27 cellular contexts compared by ENCODE assay signal in genomic region chr1:229448845-229449244, GRCh38. TPM values are rescaled to one million over a fixed set of nuclear protein-coding genes. Genes with fewer than 3 reads are reported as not detected.
DNase-seq lines count a peak whose midpoint lies in the region; ATAC-seq, FAIRE-seq and TF ChIP-seq lines count a peak whose summit lies in the region.
"Had no signal": no experiment of that assay in that cellular context is flagged by ENCODE, and none has a peak within 500 bp of the region (broad histone marks: within the 10 kb centered on the region; RNA-seq: fewer than 3 reads in every experiment).

No MANE protein-coding gene starts in this region.

- H3K27me3 ChIP-seq in GM12878 (replicated peaks in 1 of 2; ENCODE audit: control insufficient read depth in 2 of 2, insufficient read depth in 2 of 2, low read length in 1 of 2) = no peaks in the 10 kb centered on the region
- H3K27me3 ChIP-seq: SJSA1 had no signal

- SMC1A ChIA-PET in GM12878 (lab: Charles Lee; ENCODE audit: uncharacterized antibody, unreplicated experiment) = no interaction called here

- H3K9me3 Mint-ChIP-seq in stimulated activated memory B cell treated with anti-CD40 and anti-IgM and Interleukin-4, amounts not matched to agents 10 μg/mL and 1 μg/mL and 100 μg/mL, for 72 hours = no peaks in the 10 kb centered on the region
- H3K9me3 Mint-ChIP-seq: CD4-positive, alpha-beta memory T cell had no signal

- no peaks in the 10 kb centered on the region for H3K9me3 ChIP-seq in GM12878 (replicated peaks; ENCODE audit: control insufficient read depth, insufficient read depth, low read length)
- H3K9me3 ChIP-seq: SJSA1 had no signal

- H3K36me3 Mint-ChIP-seq in stimulated activated memory B cell treated with anti-CD40 and anti-IgM and Interleukin-4, amounts not matched to agents 10 μg/mL and 1 μg/mL and 100 μg/mL, for 72 hours = peaks cover 25% of the 10 kb centered on the region

- no peak for TF ChIP-seq RAD21 in GM12878 (IDR thresholded peaks at IDR 0.05; ENCODE audit: insufficient read depth, low read depth, low read length)

- H3K36me3 ChIP-seq in GM12878 (ENCODE audit: control insufficient read depth in 2 of 2, insufficient read depth in 2 of 2, low read length in 1 of 2) = peaks cover 0 to 7% of the 10 kb centered on the region in 2 experiments; a peak in 3 of 4 replicates

- no peak overlapping the region for H3K4me3 Mint-ChIP-seq in stimulated activated memory B cell treated with anti-CD40 and anti-IgM and Interleukin-4, amounts not matched to agents 10 μg/mL and 1 μg/mL and 100 μg/mL, for 72 hours
- H3K4me3 Mint-ChIP-seq: CD4-positive, alpha-beta memory T cell had no signal

- CTCF ChIA-PET in GM12878 (lab: Yijun Ruan, JAX) = interaction anchor here (0.6 to 1.7 kb wide), 4 partner anchors 32 to 110 kb away, joined by 3 to 6 read pairs (median 4); partner anchors contain the start of gene ABCB10

- no peak overlapping the region for H3K27ac ChIP-seq in GM12878 (ENCODE audit: control insufficient read depth, insufficient read depth)
- H3K27ac ChIP-seq: SJSA1 had no signal

- no peak for DNase-seq in left cardiac atrium
- DNase-seq in Right ventricle myocardium superior = no peak
- DNase-seq in GM12892 (ENCODE audit: insufficient read length) = no peak
- DNase-seq in GM12878 (ENCODE audit: low read depth, low spot score) = no peak
- DNase-seq in GM03348 (ENCODE audit: low spot score) = no peak
- DNase-seq: C1 segment of cervical spinal cord; CD4-positive, alpha-beta memory T cell; DMS 273 treated with DMSO at 0.1 percent for 48 hours; DMS79; EL; GDM1; Kasumi-1; NCI-H1092 treated with DMSO at 0.1 percent for 48 hours; NCI-H1436 treated with DMSO at 0.1 percent for 48 hours; NCI-H187 treated with DMSO at 0.1 percent for 48 hours; NCI-H524 treated with DMSO at 0.1 percent for 48 hours; NCI-H774; PC-3 had no signal

- no peak for TF ChIP-seq POLR2A in GM12892 (IDR thresholded peaks at IDR 0.05; ENCODE audit: low read depth, low read length)
- no peak for TF ChIP-seq POLR2A in GM12878 (IDR thresholded peaks at IDR 0.05; ENCODE audit: low read depth, low read length)

- in situ Hi-C loops in GM12878 (cut with MboI) = no loop called here

- H3K79me2 ChIP-seq in GM12878 (ENCODE audit: control insufficient read depth, insufficient read depth, low read length) = no peaks in the 10 kb centered on the region

- no peaks in the 10 kb centered on the region for H3K27me3 Mint-ChIP-seq in stimulated activated memory B cell treated with anti-CD40 and anti-IgM and Interleukin-4, amounts not matched to agents 10 μg/mL and 1 μg/mL and 100 μg/mL, for 72 hours
- H3K27me3 Mint-ChIP-seq: CD4-positive, alpha-beta memory T cell had no signal

- no peak overlapping the region for H3K9ac ChIP-seq in GM12878 (ENCODE audit: control insufficient read depth, insufficient read depth, low read length)

- BruUV-seq in GM12878 (replicated peaks; lab: Mats Ljungman, UMichigan) = no TSS peak

- no peaks in the 10 kb centered on the region for H3K4me1 ChIP-seq in GM12878 (ENCODE audit: control insufficient read depth, insufficient read depth, low read length)

- TF ChIP-seq EP300 in GM12878 (IDR thresholded peaks at IDR 0.05; ENCODE audit: borderline replicate concordance in 1 of 2, control insufficient read depth in 1 of 2, low read depth in 2 of 2, low read length in 2 of 2) = no peak

- WGBS in GM12878 (ENCODE audit: insufficient coverage, insufficient replicate concordance, low lambda C conversion rate, missing lambda C conversion rate) = 82% methylated on average over 2 of the region's 2 CpGs

- H3K4me1 Mint-ChIP-seq in stimulated activated memory B cell treated with anti-CD40 and anti-IgM and Interleukin-4, amounts not matched to agents 10 μg/mL and 1 μg/mL and 100 μg/mL, for 72 hours = no peaks in the 10 kb centered on the region
- H3K4me1 Mint-ChIP-seq: CD4-positive, alpha-beta memory T cell had no signal

- POLR2A ChIA-PET in GM12878 (lab: Charles Lee) = no interaction called here

- FAIRE-seq in GM12892 (lab: Jason Lieb, UNC) (peak; percentile 69), GM12878 (lab: Jason Lieb, UNC) (no peak)
- FAIRE-seq: GM19239, H54, HepG2 had no signal

- no peak for TF ChIP-seq CTCF in GM12878 (IDR thresholded peaks at IDR 0.05 in 2 of 3, conservative IDR thresholded peaks at IDR 0.05 in 1 of 3; ENCODE audit: control insufficient read depth in 2 of 3, extremely low read depth in 1 of 3, insufficient read depth in 1 of 3, low read depth in 3 of 3, low read length in 3 of 3)

- H3K4me3 ChIP-seq in GM12878 = no peak overlapping the region
- H3K4me3 ChIP-seq: SJSA1 had no signal

- ATAC-seq in left cardiac atrium = peak; percentile 54 to 76
- no peak for ATAC-seq in Right ventricle myocardium superior (ENCODE audit: poor library complexity)
- peak; percentile 45 for ATAC-seq in GM12878
- no peak for ATAC-seq in stimulated activated memory B cell treated with anti-CD40 and anti-IgM and Interleukin-4, amounts not matched to agents 10 μg/mL and 1 μg/mL and 100 μg/mL, for 72 hours
- no peak for ATAC-seq in GM21367 (IDR thresholded peaks at IDR 0.05; ENCODE audit: unreplicated experiment)
- ATAC-seq: HepG2, PC-3 had no signal

- intact Hi-C loops in left cardiac atrium (cut with DNase I) (no loop called here), Right ventricle myocardium superior (cut with DNase I) (no loop called here), GM12878 (cut with micrococcal nuclease; ENCODE audit: unreplicated experiment) (no loop called here)

- H2AFZ ChIP-seq in GM12878 (ENCODE audit: control insufficient read depth, low read depth, low read length) = no peak overlapping the region

- no peak overlapping the region for H3K4me2 ChIP-seq in GM12878 (ENCODE audit: control insufficient read depth, insufficient read depth)

- peak overlapping the region; percentile 14 for H3K27ac Mint-ChIP-seq in stimulated activated memory B cell treated with anti-CD40 and anti-IgM and Interleukin-4, amounts not matched to agents 10 μg/mL and 1 μg/mL and 100 μg/mL, for 72 hours
- H3K27ac Mint-ChIP-seq: CD4-positive, alpha-beta memory T cell had no signal

- no peaks in the 10 kb centered on the region for H4K20me1 ChIP-seq in GM12878 (ENCODE audit: control insufficient read depth, insufficient read depth)

- RAD21 ChIA-PET in GM12878 (lab: Charles Lee; ENCODE audit: unreplicated experiment) = no interaction called here

TF ChIP-seq in GM12878, 131 proteins besides CTCF, POLR2A, EP300 and RAD21 (continues in another document):
- no peak for TF ChIP-seq KDM1A (IDR thresholded peaks at IDR 0.05; ENCODE audit: borderline replicate concordance)
- no peak for TF ChIP-seq PBX3 (IDR thresholded peaks at IDR 0.05; ENCODE audit: insufficient replicate concordance, low read depth, low read length)
- no peak for TF ChIP-seq JUND (IDR thresholded peaks at IDR 0.05; ENCODE audit: low read depth, low read length)
- no peak for TF ChIP-seq FOXK2 (IDR thresholded peaks at IDR 0.05)

RNA-seq across cellular contexts. Expression of gene ACTA1, which starts 15.0 kb away (rescaled TPM):
- total RNA-seq in left cardiac atrium (1,000 to 10,000 TPM in 1 of 2 donors, 100 to 1,000 TPM in 1; 508 to 1,063 TPM), Right ventricle myocardium superior (577 TPM), GM12878 (2014; rRNA removed) (not detected in 2 replicates), GM12878 (2014; rRNA removed; fragmentation: Illumina TruSeq; extraction: Trizol) (not detected in 2 replicates), GM12878 (2021) (not detected in 2 replicates)
- polyA plus RNA-seq in GM12892 (2012; ENCODE audit: missing spikeins) = not detected
- not detected in 2 replicates for total RNA-seq in GM12878 (2013; cell fraction: nucleolus; rRNA removed)
- not detected for polyA plus RNA-seq in GM12878 (2011; ENCODE audit: low read depth)
- polyA plus RNA-seq in GM12878 (2011; rRNA removed) (0.05 TPM in 1 of 2 replicates, not detected in the other), GM12878 (2014; fragmentation: Illumina TruSeq; extraction: Trizol) (not detected in 2 replicates), GM12878 (2014; fragmentation: Nextera tagmentation; extraction: Ambion mirVana) (not detected), GM12878 (2014; rRNA removed) (0.35 TPM in 1 of 2 replicates, not detected in the other), GM12878 (2016; fragmentation: Nextera tagmentation; extraction: Ambion mirVana) (under 1 TPM in 1 of 2 experiments, not detected in 1; 0.12 TPM)
- 0.10 and 0.12 TPM in 2 replicates for polyA plus RNA-seq in GM12878 (2011; cell fraction: cytosol; rRNA removed)
- 0.36 and 0.80 TPM in 2 replicates for polyA plus RNA-seq in GM12878 (2011; cell fraction: nucleus; rRNA removed)
- polyA plus RNA-seq in GM12878 (2012) = not detected in 2 replicates
- 0.15 TPM in 1 of 2 replicates, not detected in the other for polyA minus RNA-seq in GM12878 (2011; rRNA and poly(A)+ RNA removed)
- polyA minus RNA-seq in GM12878 (2011; cell fraction: cytosol; rRNA and poly(A)+ RNA removed) = not detected in 2 replicates
- not detected in 2 replicates for polyA minus RNA-seq in GM12878 (2011; cell fraction: nucleus; rRNA and poly(A)+ RNA removed)
- total RNA-seq: A673, HT1080, M059J, SJSA1 had no signal
- polyA plus RNA-seq: CD4-positive, alpha-beta memory T cell had no signal

RNA-seq across cellular contexts. Expression of gene NUP133, which starts 59.3 kb away (rescaled TPM):
- 10 to 100 TPM; 29.4 to 29.8 TPM for total RNA-seq in left cardiac atrium
- total RNA-seq in Right ventricle myocardium superior = 29.5 TPM
- 18.1 TPM for polyA plus RNA-seq in GM12892 (2012; ENCODE audit: missing spikeins)
- 56.9 and 60.2 TPM in 2 replicates for total RNA-seq in GM12878 (2013; cell fraction: nucleolus; rRNA removed)
- total RNA-seq in GM12878 (2014; rRNA removed) = 32.1 and 33.4 TPM in 2 replicates
- 33.1 and 36.4 TPM in 2 replicates for total RNA-seq in GM12878 (2014; rRNA removed; fragmentation: Illumina TruSeq; extraction: Trizol)
- total RNA-seq in GM12878 (2021) = 45.4 and 46.0 TPM in 2 replicates
- 8.3 TPM for polyA plus RNA-seq in GM12878 (2011; ENCODE audit: low read depth)
- polyA plus RNA-seq in GM12878 (2011; rRNA removed) = 24.2 and 26.9 TPM in 2 replicates
- polyA plus RNA-seq in GM12878 (2011; cell fraction: cytosol; rRNA removed) = 12.1 and 15.0 TPM in 2 replicates
- polyA plus RNA-seq in GM12878 (2011; cell fraction: nucleus; rRNA removed) = 28.2 and 37.9 TPM in 2 replicates
- 12.0 and 16.2 TPM in 2 replicates for polyA plus RNA-seq in GM12878 (2012)
- 24.1 and 35.4 TPM in 2 replicates for polyA plus RNA-seq in GM12878 (2014; fragmentation: Illumina TruSeq; extraction: Trizol)
- 10 to 100 TPM; 10.9 to 24.3 TPM for polyA plus RNA-seq in GM12878 (2014; fragmentation: Nextera tagmentation; extraction: Ambion mirVana)
- polyA plus RNA-seq in GM12878 (2014; rRNA removed) = 26.7 and 31.6 TPM in 2 replicates
- polyA plus RNA-seq in GM12878 (2016; fragmentation: Nextera tagmentation; extraction: Ambion mirVana) = 10 to 100 TPM; 26.9 to 34.5 TPM
- 29.1 and 41.2 TPM in 2 replicates for polyA minus RNA-seq in GM12878 (2011; rRNA and poly(A)+ RNA removed)
- 13.3 and 15.5 TPM in 2 replicates for polyA minus RNA-seq in GM12878 (2011; cell fraction: cytosol; rRNA and poly(A)+ RNA removed)
- 19.6 and 22.8 TPM in 2 replicates for polyA minus RNA-seq in GM12878 (2011; cell fraction: nucleus; rRNA and poly(A)+ RNA removed)

Comparison
In these comparisons a context has a peak if more than half of its experiments do, and no peak if none do; other contexts are left out.
1. ATAC-seq: peak in left cardiac atrium (2 of 2) and GM12878 (single experiment); none in Right ventricle myocardium superior (single experiment), stimulated activated memory B cell treated with anti-CD40 and anti-IgM and Interleukin-4, amounts not matched to agents 10 μg/mL and 1 μg/mL and 100 μg/mL, for 72 hours (single experiment) and GM21367 (single experiment).
2. RNA of gene ACTA1, which starts 15.0 kb away (total RNA-seq): 508 to 1,063 TPM in left cardiac atrium and 577 TPM in Right ventricle myocardium superior (single experiment); not detected in GM12878; every median in the first group is over 100 times any median in the second.